Comparison of ENCODE assay signal across 8 cellular contexts in the genomic region with DNA sequence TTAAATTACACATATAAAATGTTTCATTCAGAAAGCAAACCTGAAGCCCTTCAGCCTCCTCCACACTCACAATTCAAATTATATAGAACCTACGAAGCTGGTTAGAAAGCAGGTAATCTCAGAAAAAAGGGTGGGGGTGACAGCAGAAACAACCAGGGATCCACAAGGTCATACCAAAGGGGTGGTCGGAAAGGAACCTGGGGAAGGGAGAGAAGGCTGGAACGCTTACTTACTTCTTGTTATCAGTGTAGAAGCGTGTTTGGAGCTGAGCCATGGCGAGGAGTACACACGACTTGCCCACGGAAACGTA. TPM values are rescaled to one million over a fixed set of nuclear protein-coding genes. Genes with fewer than 3 reads are reported as not detected.
DNase-seq lines count a peak whose midpoint lies in the region; ATAC-seq and TF ChIP-seq lines count a peak whose summit lies in the region.

No MANE protein-coding gene starts in this region.

- H3K9me3 Mint-ChIP-seq in GM23338 (peaks cover 3% of the 10 kb centered on the region; the same call in 1 of the 3 replicates), WTC11 (peaks cover 3% of the 10 kb centered on the region; the same call in 1 of the 2 replicates)
- H3K9me3 Mint-ChIP-seq in stimulated activated naive CD8-positive, alpha-beta T cell treated with anti-CD3 and anti-CD28 coated beads, Interleukin-15, Interleukin-2, amounts not matched to agents 100 ng/mL and 50 ng/mL, for 24 hours = no peaks in the 10 kb centered on the region

- H3K4me2 ChIP-seq in GM23338 (peak overlapping the region; percentile 93), hepatocyte (peak overlapping the region; percentile 78)

- WGBS in hepatocyte (ENCODE audit: low lambda C conversion rate, missing lambda C conversion rate) = 2% methylated on average over 8 of the region's 8 CpGs

- H3K79me2 ChIP-seq in GM23338 (replicated peaks; ENCODE audit: insufficient read depth) (peaks cover 53% of the 10 kb centered on the region), hepatocyte (peaks cover 48% of the 10 kb centered on the region)

- H3K27ac Mint-ChIP-seq in GM23338 = peak overlapping the region; percentile 99
- peak overlapping the region; percentile 99 for H3K27ac Mint-ChIP-seq in WTC11
- H3K27ac Mint-ChIP-seq in stimulated activated naive CD8-positive, alpha-beta T cell treated with anti-CD3 and anti-CD28 coated beads, Interleukin-15, Interleukin-2, amounts not matched to agents 100 ng/mL and 50 ng/mL, for 24 hours = peak overlapping the region; percentile 99

- H3K27me3 Mint-ChIP-seq in GM23338 (ENCODE audit: insufficient read depth, low read depth, poor library complexity) (no peaks in the 10 kb centered on the region), WTC11 (ENCODE audit: low read depth) (no peaks in the 10 kb centered on the region)
- no peaks in the 10 kb centered on the region for H3K27me3 Mint-ChIP-seq in stimulated activated naive CD8-positive, alpha-beta T cell treated with anti-CD3 and anti-CD28 coated beads, Interleukin-15, Interleukin-2, amounts not matched to agents 100 ng/mL and 50 ng/mL, for 24 hours

- H3K4me3 Mint-ChIP-seq in GM23338 (peak overlapping the region; percentile 100), WTC11 (peak overlapping the region; percentile 95)
- peak overlapping the region; percentile 95 for H3K4me3 Mint-ChIP-seq in stimulated activated naive CD8-positive, alpha-beta T cell treated with anti-CD3 and anti-CD28 coated beads, Interleukin-15, Interleukin-2, amounts not matched to agents 100 ng/mL and 50 ng/mL, for 24 hours

- H3K27ac ChIP-seq in AG04450 (ENCODE audit: low read depth, low read length) (no peak overlapping the region), GM23338 (ENCODE audit: low read depth) (peak overlapping the region; percentile 93), hepatocyte (peak overlapping the region; percentile 91)

- TF ChIP-seq CTCF in AG04450 (IDR thresholded peaks at IDR 0.05; ENCODE audit: low read depth, low read length) (no peak), GM23338 (conservative IDR thresholded peaks at IDR 0.05; ENCODE audit: low read depth in 2 of 2) (no peak), WTC11 (IDR thresholded peaks at IDR 0.05) (no peak), hepatocyte (IDR thresholded peaks at IDR 0.05; ENCODE audit: poor library complexity) (no peak)

- H3K9me3 ChIP-seq in AG04450 (ENCODE audit: control insufficient read depth, insufficient read depth, low read length) (no peaks in the 10 kb centered on the region), hepatocyte (ENCODE audit: low read depth) (no peaks in the 10 kb centered on the region)

- H3K36me3 Mint-ChIP-seq in GM23338 (ENCODE audit: low read depth) (peaks cover 33% of the 10 kb centered on the region), WTC11 (peaks cover 16% of the 10 kb centered on the region)
- H3K36me3 Mint-ChIP-seq in stimulated activated naive CD8-positive, alpha-beta T cell treated with anti-CD3 and anti-CD28 coated beads, Interleukin-15, Interleukin-2, amounts not matched to agents 100 ng/mL and 50 ng/mL, for 24 hours (ENCODE audit: low read depth) = peaks cover 23% of the 10 kb centered on the region

- H3K4me3 ChIP-seq in AG04450 (ENCODE audit: low read depth, low read length) (peak overlapping the region; percentile 97), GM23338 (peak overlapping the region; percentile 78), hepatocyte (peak overlapping the region; percentile 62)

- H3K27me3 ChIP-seq in AG04450 (ENCODE audit: control insufficient read depth, insufficient read depth, low read length) (no peaks in the 10 kb centered on the region), GM23338 (ENCODE audit: insufficient read depth) (no peaks in the 10 kb centered on the region), hepatocyte (no peaks in the 10 kb centered on the region)

- CTCF ChIA-PET in AG04450 (lab: Charles Lee) = interaction anchor here (0.5 to 1.4 kb wide), 4 partner anchors 40 to 338 kb away, joined by 3 to 4 read pairs (median 3); no protein-coding TSS in a partner anchor
- CTCF ChIA-PET in WTC11 (lab: Charles Lee) = interaction anchor here (0.8 to 1.5 kb wide), 2 partner anchors 321 to 337 kb away, joined by 3 to 7 read pairs; no protein-coding TSS in a partner anchor

- POLR2A ChIA-PET in AG04450 (lab: Yijun Ruan, JAX) (interaction anchor here (0.7 to 1.2 kb wide), 4 partner anchors 22 to 328 kb away, joined by 3 to 5 read pairs (median 4); no protein-coding TSS in a partner anchor), WTC11 (lab: Charles Lee) (interaction anchor here (0.5 to 0.6 kb wide), 3 partner anchors 265 to 705 kb away, joined by 4 to 5 read pairs (median 4); no protein-coding TSS in a partner anchor)

- H4K20me1 ChIP-seq in GM23338 (replicated peaks; ENCODE audit: insufficient read depth) (peaks cover 15% of the 10 kb centered on the region; the same call in 1 of the 2 replicates), hepatocyte (ENCODE audit: insufficient read depth, poor library complexity, severe bottlenecking) (peaks cover 2% of the 10 kb centered on the region)

- H3K9me2 ChIP-seq in GM23338 (ENCODE audit: insufficient read depth) = no peaks in the 10 kb centered on the region
- no peaks in the 10 kb centered on the region for H3K9me2 ChIP-seq in hepatocyte (replicated peaks; ENCODE audit: insufficient read depth)

- no peak for DNase-seq in AG04450 (ENCODE audit: low read depth, low spot score)
- DNase-seq in GM23338 (ENCODE audit: low spot score) = no peak
- no peak for DNase-seq in WTC11 (ENCODE audit: low spot score)
- DNase-seq in hepatocyte (ENCODE audit: low spot score) = no peak
- no peak for DNase-seq in NCI-H1694 treated with DMSO at 0.1 percent for 48 hours (lab: John Stamatoyannopoulos, UW)
- DNase-seq in NOMO-1 (lab: John Stamatoyannopoulos, UW; ENCODE audit: unreplicated experiment in 2 of 2) = no peak

- peak overlapping the region; percentile 85; the same call in 1 of the 2 replicates for H2AFZ ChIP-seq in GM23338
- H2AFZ ChIP-seq in hepatocyte = peak overlapping the region; percentile 84

- ATAC-seq in GM23338 = peak; percentile 15
- ATAC-seq in WTC11 = peak; percentile 6
- no peak for ATAC-seq in GM19351 (IDR thresholded peaks at IDR 0.05; ENCODE audit: unreplicated experiment)

- H3K4me1 Mint-ChIP-seq in GM23338 (peaks cover 5% of the 10 kb centered on the region; the same call in 2 of the 3 replicates), WTC11 (peaks cover 21% of the 10 kb centered on the region)
- H3K4me1 Mint-ChIP-seq in stimulated activated naive CD8-positive, alpha-beta T cell treated with anti-CD3 and anti-CD28 coated beads, Interleukin-15, Interleukin-2, amounts not matched to agents 100 ng/mL and 50 ng/mL, for 24 hours (ENCODE audit: low read depth) = peaks cover 36% of the 10 kb centered on the region

- H3K4me1 ChIP-seq in GM23338 (ENCODE audit: insufficient read depth) (no peaks in the 10 kb centered on the region), hepatocyte (ENCODE audit: insufficient read depth) (peaks cover 13% of the 10 kb centered on the region)

- H3K36me3 ChIP-seq in GM23338 (ENCODE audit: insufficient read depth) = peaks cover 7% of the 10 kb centered on the region
- no peaks in the 10 kb centered on the region for H3K36me3 ChIP-seq in hepatocyte (replicated peaks; ENCODE audit: insufficient read depth, low read depth)

- H3F3A ChIP-seq in GM23338 (replicated peaks; ENCODE audit: low read depth) = no peaks in the 10 kb centered on the region

TF ChIP-seq in GM23338, 12 proteins besides CTCF, POLR2A, EP300 and RAD21 (continues in another document):
- TF ChIP-seq JUNB (IDR thresholded peaks at IDR 0.05; ENCODE audit: unreplicated experiment) (no peak), ZNF331 (CRISPR knock-in tag; IDR thresholded peaks at IDR 0.05; ENCODE audit: low read depth) (no peak), STAT1 (IDR thresholded peaks at IDR 0.05; ENCODE audit: unreplicated experiment) (no peak), EZH2 (IDR thresholded peaks at IDR 0.05; ENCODE audit: low read depth, unreplicated experiment) (no peak), POLR2AphosphoS5 (IDR thresholded peaks at IDR 0.05; ENCODE audit: low read depth) (no peak), NANOG (IDR thresholded peaks at IDR 0.05; ENCODE audit: borderline replicate concordance) (no peak), ZNF114 (CRISPR knock-in tag; IDR thresholded peaks at IDR 0.05) (no peak)

TF ChIP-seq in WTC11, 78 proteins besides CTCF, POLR2A, EP300 and RAD21:
- TF ChIP-seq, protein P1, sequence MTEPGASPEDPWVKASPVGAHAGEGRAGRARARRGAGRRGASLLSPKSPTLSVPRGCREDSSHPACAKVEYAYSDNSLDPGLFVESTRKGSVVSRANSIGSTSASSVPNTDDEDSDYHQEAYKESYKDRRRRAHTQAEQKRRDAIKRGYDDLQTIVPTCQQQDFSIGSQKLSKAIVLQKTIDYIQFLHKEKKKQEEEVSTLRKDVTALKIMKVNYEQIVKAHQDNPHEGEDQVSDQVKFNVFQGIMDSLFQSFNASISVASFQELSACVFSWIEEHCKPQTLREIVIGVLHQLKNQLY (CRISPR knock-in tag; IDR thresholded peaks at IDR 0.05) = no peak
- TF ChIP-seq ZNF232 (CRISPR knock-in tag; IDR thresholded peaks at IDR 0.05) = no peak
- no peak for TF ChIP-seq PRRX2 (CRISPR knock-in tag; IDR thresholded peaks at IDR 0.05)

RNA-seq across cellular contexts. Expression of a gene that starts 0.3 kb away (rescaled TPM):
- polyA plus RNA-seq in AG04450 (2011; rRNA removed) = 30.6 and 51.9 TPM in 2 replicates
- 6.9 and 17.1 TPM in 2 replicates for polyA minus RNA-seq in AG04450 (2011; rRNA and poly(A)+ RNA removed)
- total RNA-seq in GM23338 (2014; rRNA removed; shearing (Covaris generic)) = 98.1 and 118 TPM in 2 replicates
- polyA plus RNA-seq in GM23338 (2016; fragmentation: Nextera tagmentation; extraction: Ambion mirVana) = 233 and 240 TPM in 2 replicates
- total RNA-seq in WTC11 (2021) = 130 to 146 TPM (median 144 TPM) in 3 replicates
- 23.2 and 29.4 TPM in 2 replicates for total RNA-seq in hepatocyte
- polyA plus RNA-seq in hepatocyte = 48.5 and 52.0 TPM in 2 replicates

RNA-seq across cellular contexts. Expression of a gene that starts 0.9 kb away (rescaled TPM):
- polyA plus RNA-seq in AG04450 (2011; rRNA removed) (6.2 and 7.5 TPM in 2 replicates), GM23338 (2016; fragmentation: Nextera tagmentation; extraction: Ambion mirVana) (1.1 and 1.7 TPM in 2 replicates), hepatocyte (4.4 and 5.1 TPM in 2 replicates)
- 4.1 and 6.0 TPM in 2 replicates for polyA minus RNA-seq in AG04450 (2011; rRNA and poly(A)+ RNA removed)
- 1.6 and 3.3 TPM in 2 replicates for total RNA-seq in GM23338 (2014; rRNA removed; shearing (Covaris generic))
- total RNA-seq in WTC11 (2021) (3.3 to 6.8 TPM (median 6.6 TPM) in 3 replicates), hepatocyte (10.3 and 13.7 TPM in 2 replicates)

RNA-seq across cellular contexts. Expression of a gene that starts 39.6 kb away (rescaled TPM):
- polyA plus RNA-seq in AG04450 (2011; rRNA removed) = 2.8 and 3.3 TPM in 2 replicates
- 2.6 and 3.0 TPM in 2 replicates for polyA minus RNA-seq in AG04450 (2011; rRNA and poly(A)+ RNA removed)
- 5.6 and 7.2 TPM in 2 replicates for total RNA-seq in GM23338 (2014; rRNA removed; shearing (Covaris generic))
- polyA plus RNA-seq in GM23338 (2016; fragmentation: Nextera tagmentation; extraction: Ambion mirVana) = 1.6 and 2.2 TPM in 2 replicates
- total RNA-seq in WTC11 (2021) = 2.7 to 3.1 TPM (median 2.8 TPM) in 3 replicates
- 8.2 and 9.0 TPM in 2 replicates for total RNA-seq in hepatocyte
- 5.1 and 7.3 TPM in 2 replicates for polyA plus RNA-seq in hepatocyte
